Comparison of ENCODE assay signal across 19 cellular contexts in the genomic region with DNA sequence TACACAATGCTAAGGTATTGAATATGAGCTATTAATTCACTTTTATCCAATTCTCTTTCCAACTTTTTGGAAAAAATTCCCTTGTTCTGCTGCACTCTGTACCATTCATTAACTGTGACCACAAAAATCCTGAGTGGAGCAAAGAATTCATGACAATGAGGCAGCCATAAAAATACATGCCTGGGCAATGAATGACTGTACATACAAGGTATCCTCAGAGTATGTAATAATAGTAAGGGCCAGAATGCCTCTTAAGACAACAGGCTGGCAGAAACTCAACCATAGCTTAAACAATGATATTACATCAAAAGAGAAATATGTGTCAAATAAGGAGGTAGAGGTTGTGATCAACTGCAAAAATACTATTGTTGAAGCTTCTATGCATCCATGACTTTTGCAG.
"Had no signal": no experiment of that assay in that cellular context is flagged by ENCODE, and none has a peak within 500 bp of the region (broad histone marks: within the 10 kb centered on the region; RNA-seq: fewer than 3 reads in every experiment).

No MANE protein-coding gene starts in this region.

- H3K9me3 Mint-ChIP-seq: mesothelial cell of epicardium, neural crest cell had no signal

- DNase-seq: effector CD8-positive, alpha-beta T cell; glutamatergic neuron; immature natural killer cell; kidney; natural killer cell; posterior cingulate gyrus; sigmoid colon; small intestine; stimulated activated CD4-positive, alpha-beta T cell treated with anti-CD3 and anti-CD28 coated beads, Interleukin-2, amount 100 ng/mL, for 48 hours; stimulated activated naive CD4-positive, alpha-beta T cell treated with Interleukin-2 at 50 U/mL for 16 hours; trophoblast cell; uterus had no signal

- ATAC-seq: gastroesophageal sphincter, natural killer cell had no signal

- H3K27me3 Mint-ChIP-seq: memory B cell had no signal

- H3K36me3 Mint-ChIP-seq: immature natural killer cell, memory B cell, mesothelial cell of epicardium, natural killer cell had no signal

- H3K27ac Mint-ChIP-seq: immature natural killer cell, memory B cell, mesothelial cell of epicardium, natural killer cell had no signal

- H3K4me3 ChIP-seq: coronary artery, esophagus muscularis mucosa, gastroesophageal sphincter, right atrium auricular region, sigmoid colon, uterus had no signal

- H3K27ac ChIP-seq: coronary artery, esophagus muscularis mucosa, gastroesophageal sphincter, right atrium auricular region, sigmoid colon, uterus had no signal

- H3K4me1 Mint-ChIP-seq: immature natural killer cell, memory B cell, natural killer cell had no signal

- H3K4me3 Mint-ChIP-seq: immature natural killer cell, memory B cell, mesothelial cell of epicardium, natural killer cell, neural crest cell had no signal
